In genomic region chr11:125359130-125359529, GRCh38 we compare ENCODE assay signal across 1 cellular context.
TF ChIP-seq lines count a peak whose summit lies in the region.

No MANE protein-coding gene starts in this region.

TF ChIP-seq in GM12878, 131 proteins besides CTCF, POLR2A, EP300 and RAD21 (continued from another document and continues in another):
- TF ChIP-seq ATF2 (IDR thresholded peaks at IDR 0.05; ENCODE audit: low read length): no peak
- TF ChIP-seq RUNX3 (IDR thresholded peaks at IDR 0.05; ENCODE audit: low read length): no peak
- no peak for TF ChIP-seq IRF5 (IDR thresholded peaks at IDR 0.05; ENCODE audit: borderline replicate concordance)
- TF ChIP-seq FOS (IDR thresholded peaks at IDR 0.05; ENCODE audit: borderline replicate concordance, extremely low read depth, insufficient read length): no peak
- TF ChIP-seq ZBTB40 (IDR thresholded peaks at IDR 0.05; ENCODE audit: borderline replicate concordance): no peak
- no peak for TF ChIP-seq ZNF217 (IDR thresholded peaks at IDR 0.05)
- no peak for TF ChIP-seq TCF7 (IDR thresholded peaks at IDR 0.05; ENCODE audit: borderline replicate concordance)
- TF ChIP-seq SREBF2 (IDR thresholded peaks at IDR 0.05; ENCODE audit: low read length): no peak
- TF ChIP-seq SP1 (IDR thresholded peaks at IDR 0.05; ENCODE audit: low read depth, low read length): no peak
- no peak for TF ChIP-seq MEF2A (IDR thresholded peaks at IDR 0.05; ENCODE audit: insufficient read depth, low read depth, low read length)
- peak; percentile 42; the same call in 1 of the 2 replicates for TF ChIP-seq MTA2 (IDR thresholded peaks at IDR 0.05; ENCODE audit: low read depth)
- no peak for TF ChIP-seq ZNF592 (IDR thresholded peaks at IDR 0.05)
- TF ChIP-seq SKIL (IDR thresholded peaks at IDR 0.05; ENCODE audit: low read depth, poor library complexity, severe bottlenecking): no peak
- no peak for TF ChIP-seq FOXM1 (IDR thresholded peaks at IDR 0.05; ENCODE audit: low read depth, low read length)
- no peak for TF ChIP-seq CBX5 (IDR thresholded peaks at IDR 0.05; ENCODE audit: low read depth)
- TF ChIP-seq NKRF (conservative IDR thresholded peaks at IDR 0.05): no peak
- TF ChIP-seq CBFB (IDR thresholded peaks at IDR 0.05; ENCODE audit: low read depth): no peak
- TF ChIP-seq MEF2B (IDR thresholded peaks at IDR 0.05; ENCODE audit: partially characterized antibody, poor library complexity, severe bottlenecking): peak; percentile 95
- no peak for TF ChIP-seq SPI1 (IDR thresholded peaks at IDR 0.05; ENCODE audit: borderline replicate concordance, insufficient read depth, low read depth, low read length)
- no peak for TF ChIP-seq WRNIP1 (IDR thresholded peaks at IDR 0.05; ENCODE audit: borderline replicate concordance, low read depth, low read length)
- no peak for TF ChIP-seq CEBPZ (IDR thresholded peaks at IDR 0.05; ENCODE audit: low read depth, low read length)
- TF ChIP-seq PML (IDR thresholded peaks at IDR 0.05; ENCODE audit: low read length): no peak
- TF ChIP-seq BHLHE40 (IDR thresholded peaks at IDR 0.05; ENCODE audit: borderline replicate concordance in 1 of 2, low read depth in 2 of 2, low read length in 1 of 2): peak in 1 of 2 experiments; percentile 42; a peak in 1 of 4 replicates
- no peak for TF ChIP-seq ATF7 (IDR thresholded peaks at IDR 0.05; ENCODE audit: low read depth)
- TF ChIP-seq CHD1 (IDR thresholded peaks at IDR 0.05; ENCODE audit: low read depth, low read length): no peak
- no peak for TF ChIP-seq TAF1 (IDR thresholded peaks at IDR 0.05; ENCODE audit: borderline replicate concordance, low read depth, low read length)
- no peak for TF ChIP-seq RELA (IDR thresholded peaks at IDR 0.05; ENCODE audit: borderline replicate concordance, partially characterized antibody)
- TF ChIP-seq IRF4 (IDR thresholded peaks at IDR 0.05; ENCODE audit: low read depth, low read length): no peak
- TF ChIP-seq SREBF1 (IDR thresholded peaks at IDR 0.05; ENCODE audit: low read length): no peak
- no peak for TF ChIP-seq KAT2A (conservative IDR thresholded peaks at IDR 0.05; ENCODE audit: control insufficient read depth, low read depth, low read length)
- TF ChIP-seq RBBP5 (conservative IDR thresholded peaks at IDR 0.05): no peak
- no peak for TF ChIP-seq EZH2 (IDR thresholded peaks at IDR 0.05; ENCODE audit: borderline replicate concordance, control insufficient read depth, low read depth, low read length)
